Comparison of ENCODE assay signal across 7 cellular contexts in genomic region chr3:47481763-47482162, GRCh38. TPM values are rescaled to one million over a fixed set of nuclear protein-coding genes. Genes with fewer than 3 reads are reported as not detected.
DNase-seq lines count a peak whose midpoint lies in the region; TF ChIP-seq lines count a peak whose summit lies in the region.
"Not testable (repeated sequence)": the region's sequence is repeated elsewhere in the genome, so short reads cannot be mapped to it uniquely, and the experiment has no call there.

No MANE protein-coding gene starts in this region.

- 17 to 24% methylated on average over 2 to 3 of the region's 4 CpGs for WGBS in endodermal cell (ENCODE audit: insufficient coverage in 1 of 2, insufficient read length in 1 of 2), 2 experiments
- WGBS in sigmoid colon, 2 donors = 79 to 84% methylated on average over 4 of the region's 4 CpGs

- peak overlapping the region; percentile 92 for H3K27ac Mint-ChIP-seq in endodermal cell
- H3K27ac Mint-ChIP-seq in nephron = peak overlapping the region; percentile 9 to 56 (median 51)

- peak overlapping the region; percentile 47 for H3K4me3 ChIP-seq in HUES48 (ENCODE audit: low read depth, low read length)
- H3K4me3 ChIP-seq in NT2/D1 (ENCODE audit: insufficient read length, low read depth); sigmoid colon: not testable (repeated sequence)
- peak overlapping the region; percentile 3 for H3K4me3 ChIP-seq in endodermal cell (ENCODE audit: low read length)
- peak overlapping the region; percentile 30 for H3K4me3 ChIP-seq in iPS-15b (ENCODE audit: low read depth, low read length)

- H3K4me1 ChIP-seq in HUES48 (ENCODE audit: control insufficient read depth, insufficient read depth, low read length) (peaks cover 16% of the 10 kb centered on the region), NT2/D1 (ENCODE audit: insufficient read depth, insufficient read length) (peaks cover 12% of the 10 kb centered on the region), iPS-15b (ENCODE audit: control insufficient read depth, insufficient read depth, low read length) (peaks cover 13% of the 10 kb centered on the region)
- not testable (repeated sequence) for H3K4me1 ChIP-seq in endodermal cell (ENCODE audit: control insufficient read depth, insufficient read depth, low read length); sigmoid colon

- intact Hi-C loops in sigmoid colon (cut with DNase I) = not testable (repeated sequence)

- TF ChIP-seq POLR2A in sigmoid colon (IDR thresholded peaks at IDR 0.05) = not testable (repeated sequence)

- not testable (repeated sequence) for H3K9me3 Mint-ChIP-seq in endodermal cell, nephron

- not testable (repeated sequence) for H3K9me3 ChIP-seq in HUES48 (ENCODE audit: control insufficient read depth, insufficient read depth, low read length); NT2/D1 (ENCODE audit: insufficient read depth, low read length); endodermal cell (ENCODE audit: control insufficient read depth, low read length); iPS-15b (ENCODE audit: control insufficient read depth, insufficient read depth, low read length); sigmoid colon

- H3K27me3 ChIP-seq in HUES48 (ENCODE audit: control insufficient read depth, insufficient read depth, low read length); NT2/D1 (ENCODE audit: insufficient read depth, insufficient read length); endodermal cell (ENCODE audit: control insufficient read depth, insufficient read depth, low read length, poor library complexity, severe bottlenecking); iPS-15b (ENCODE audit: control insufficient read depth, insufficient read depth, low read length); sigmoid colon: not testable (repeated sequence)

- peak overlapping the region; percentile 97 for H3K27ac ChIP-seq in HUES48 (ENCODE audit: low read depth, low read length)
- H3K27ac ChIP-seq in endodermal cell (ENCODE audit: low read depth, low read length); sigmoid colon: not testable (repeated sequence)

- H3K36me3 ChIP-seq in HUES48 (ENCODE audit: control insufficient read depth, insufficient read depth, low read length); NT2/D1 (ENCODE audit: insufficient read depth, insufficient read length, low read length); endodermal cell (ENCODE audit: control insufficient read depth, insufficient read depth, low read length); iPS-15b (ENCODE audit: control insufficient read depth, insufficient read depth, low read length); sigmoid colon: not testable (repeated sequence)

- H3K4me1 Mint-ChIP-seq in endodermal cell (peaks cover 18% of the 10 kb centered on the region), nephron (peaks cover 12% of the 10 kb centered on the region)

- TF ChIP-seq CTCF in endodermal cell (conservative IDR thresholded peaks at IDR 0.05); nephron (IDR thresholded peaks at IDR 0.05; ENCODE audit: unreplicated experiment in 3 of 3); sigmoid colon (IDR thresholded peaks at IDR 0.05): not testable (repeated sequence)

- H3K36me3 Mint-ChIP-seq in endodermal cell (ENCODE audit: low read depth); nephron (ENCODE audit: low read depth): not testable (repeated sequence)

- H3K9ac ChIP-seq in HUES48 (ENCODE audit: low read depth, low read length) (peak overlapping the region; percentile 5; the same call in 1 of the 2 replicates), NT2/D1 (ENCODE audit: insufficient read length, low read depth) (peak overlapping the region; percentile 6)
- H3K9ac ChIP-seq in endodermal cell (ENCODE audit: extremely low read depth, low read length, poor library complexity, severe bottlenecking); iPS-15b (ENCODE audit: low read depth, low read length): not testable (repeated sequence)

- peak overlapping the region; percentile 35 for H3K4me3 Mint-ChIP-seq in endodermal cell
- not testable (repeated sequence) for H3K4me3 Mint-ChIP-seq in nephron

- H3K27me3 Mint-ChIP-seq in endodermal cell (ENCODE audit: insufficient read depth); nephron (ENCODE audit: low read depth): not testable (repeated sequence)

- not testable (repeated sequence) for TF ChIP-seq EP300 in sigmoid colon (IDR thresholded peaks at IDR 0.05)

- DNase-seq in NT2/D1 (ENCODE audit: low read depth, low spot score) = peak; percentile 76
- DNase-seq in amniotic epithelial cell (ENCODE audit: low read depth) = peak; percentile 12
- DNase-seq in endodermal cell = peak; percentile 63
- peak; percentile 0 for DNase-seq in sigmoid colon

RNA-seq across cellular contexts. Expression of gene SCAP, which starts 6.0 kb away (rescaled TPM):
- 100 to 1,000 TPM; 103 to 105 TPM for total RNA-seq in endodermal cell
- 75.2 TPM for polyA plus RNA-seq in endodermal cell (2013, experiment 1 of 2)
- polyA plus RNA-seq in endodermal cell (2013, experiment 2 of 2) = 61.0 TPM
- 10 to 100 TPM; 49.2 to 63.9 (median 56.9) TPM for total RNA-seq in sigmoid colon
- 10 to 100 TPM; 10.8 to 81.0 (median 16.9) TPM for polyA plus RNA-seq in sigmoid colon

RNA-seq across cellular contexts. Expression of gene ELP6, which starts 31.7 kb away (rescaled TPM):
- total RNA-seq in endodermal cell (10 to 100 TPM; 43.8 to 56.8 TPM), sigmoid colon (10 to 100 TPM; 17.1 to 38.9 (median 19.5) TPM)
- polyA plus RNA-seq in endodermal cell (2013, experiment 1 of 2) = 40.9 TPM
- polyA plus RNA-seq in endodermal cell (2013, experiment 2 of 2) = 41.7 TPM
- 10 to 100 TPM; 19.8 to 33.9 (median 27.7) TPM for polyA plus RNA-seq in sigmoid colon

Comparison
In these comparisons a context has a peak if more than half of its experiments do, and no peak if none do; other contexts are left out.
1. DNase-seq: peak in every context shown above with its lines; median percentile 76 in NT2/D1; 63 in endodermal cell; 12 in amniotic epithelial cell; 0 in sigmoid colon.